In the genomic region with DNA sequence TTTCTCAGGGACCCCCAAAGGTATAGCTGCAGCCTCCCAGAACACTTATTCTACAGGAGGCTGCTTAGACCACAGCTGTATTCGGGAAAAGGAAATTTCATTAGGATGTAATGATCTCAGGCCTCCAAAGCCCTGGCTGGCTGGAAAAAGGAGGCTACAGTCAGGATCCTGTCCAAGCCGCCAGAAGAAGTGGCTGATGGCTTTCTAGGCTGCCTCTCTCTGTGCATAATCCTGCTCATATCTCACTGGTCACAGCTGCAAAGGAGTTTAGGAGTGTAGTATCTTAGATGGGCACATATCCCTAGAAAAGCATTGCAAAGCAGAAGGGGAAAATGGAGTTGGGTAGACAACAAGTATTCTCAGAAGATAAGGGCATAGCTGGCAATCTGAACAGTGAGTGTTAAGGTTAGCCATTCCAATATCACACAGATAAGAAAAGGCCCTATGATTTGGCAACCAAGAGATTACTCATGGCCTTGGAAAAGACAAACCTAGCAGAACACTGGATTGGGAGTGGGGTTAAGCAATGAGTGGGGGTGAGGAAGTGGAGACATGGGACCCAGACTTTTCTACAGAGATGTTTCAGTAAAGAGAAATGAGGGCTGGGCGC, we compare ENCODE assay signal across 13 cellular contexts. TPM values are rescaled to one million over a fixed set of nuclear protein-coding genes. Genes with fewer than 3 reads are reported as not detected.
DNase-seq lines count a peak whose midpoint lies in the region; ATAC-seq, FAIRE-seq and TF ChIP-seq lines count a peak whose summit lies in the region.
"Had no signal": no experiment of that assay in that cellular context is flagged by ENCODE, and none has a peak within 500 bp of the region (broad histone marks: within the 10 kb centered on the region; RNA-seq: fewer than 3 reads in every experiment).

No MANE protein-coding gene starts in this region.

- 22% methylated on average over 3 of the region's 3 CpGs for WGBS in K562 (ENCODE audit: insufficient coverage, low coverage, missing lambda C conversion rate)
- WGBS in HepG2 (ENCODE audit: low lambda C conversion rate) = 46% methylated on average over 3 of the region's 3 CpGs

- in situ Hi-C loops in ACHN (cut with HindIII; ENCODE audit: low pct_ligation_motif_present, low pct_unique_long_range_greater_than_20kb, low sequenced_read_pairs) (no loop called here), K562 (cut with MboI) (no loop called here), HepG2 (cut with HindIII; ENCODE audit: extremely low pct_ligation_motif_present, low pct_unique_long_range_greater_than_20kb) (no loop called here)

- TF ChIP-seq CTCF in K562 (IDR thresholded peaks at IDR 0.05 in 2 of 3, conservative IDR thresholded peaks at IDR 0.05 in 1 of 3; ENCODE audit: insufficient read depth in 2 of 3, low read depth in 1 of 3, low read length in 3 of 3) (no peak), HepG2 (CRISPR knock-in tag; IDR thresholded peaks at IDR 0.05) (no peak), BE2C (IDR thresholded peaks at IDR 0.05; ENCODE audit: low read depth, low read length) (no peak)

- H3K4me1 ChIP-seq in K562 (replicated peaks in 1 of 2; ENCODE audit: control insufficient read depth in 2 of 2, insufficient read depth in 2 of 2, low read length in 2 of 2) (peaks cover 0 to 22% of the 10 kb centered on the region in 2 experiments; a peak in 4 of 5 replicates), HepG2 (ENCODE audit: insufficient read depth, low read length) (peaks cover 30% of the 10 kb centered on the region), BE2C (peaks cover 3% of the 10 kb centered on the region; the same call in 1 of the 2 replicates)
- H3K4me1 ChIP-seq: gastrocnemius medialis had no signal

- H3K9ac ChIP-seq in K562 (ENCODE audit: insufficient read depth in 1 of 2, low read depth in 2 of 2, low read length in 2 of 2) (no peak overlapping the region), HepG2 (ENCODE audit: insufficient read depth, low read depth, low read length) (no peak overlapping the region)

- peak; percentile 15 for DNase-seq in ACHN
- peak; percentile 26 for DNase-seq in MG63
- DNase-seq in K562 (ENCODE audit: extremely low read depth in 1 of 4, low spot score in 3 of 4) = peak in 1 of 4 experiments; percentile 54
- DNase-seq in HepG2 (ENCODE audit: low spot score) = peak; percentile 59
- no peak for DNase-seq in NCI-H748 (lab: John Stamatoyannopoulos, UW; ENCODE audit: unreplicated experiment)
- no peak for DNase-seq in BE2C
- DNase-seq: DMS79 treated with DMSO at 0.1 percent for 48 hours, gastrocnemius medialis, midbrain, ovary had no signal

- TF ChIP-seq RAD21 in K562 (CRISPR knock-in tag; conservative IDR thresholded peaks at IDR 0.05 in 1 of 2, IDR thresholded peaks at IDR 0.05 in 1 of 2) (no peak), HepG2 (CRISPR knock-in tag; IDR thresholded peaks at IDR 0.05) (no peak)

- no peak overlapping the region for H2AFZ ChIP-seq in K562 (ENCODE audit: low read depth, low read length)
- H2AFZ ChIP-seq in HepG2 (ENCODE audit: low read length) = peak overlapping the region; percentile 66

- H3K9me1 ChIP-seq in K562 (ENCODE audit: control insufficient read depth, insufficient read depth, low read length) = no peaks in the 10 kb centered on the region

- CTCF ChIA-PET in K562 (lab: Yijun Ruan, JAX; ENCODE audit: low intra/inter-chr PET ratio) = no interaction called here
- CTCF ChIA-PET in HepG2 (lab: Yijun Ruan, JAX; ENCODE audit: low intra/inter-chr PET ratio, low total read pairs) = interaction anchor here (0.6 kb wide), 1 partner anchor 76 kb away, joined by 3 read pairs; no protein-coding TSS in a partner anchor

- POLR2A ChIA-PET in K562 (lab: Yijun Ruan, JAX) = interaction anchor here (0.9 to 1.7 kb wide), 3 partner anchors 11 to 20 kb away, joined by 3 to 4 read pairs (median 4); no protein-coding TSS in a partner anchor
- POLR2A ChIA-PET in HepG2 (lab: Yijun Ruan, JAX) = interaction anchor here (0.6 to 0.7 kb wide), 2 partner anchors 11 to 16 kb away, joined by 3 read pairs; no protein-coding TSS in a partner anchor

- FAIRE-seq in K562 (lab: Jason Lieb, UNC) (no peak), HepG2 (lab: Jason Lieb, UNC) (peak; percentile 51)

- no peaks in the 10 kb centered on the region; the same call in 1 of the 2 replicates for H3K9me3 ChIP-seq in MG63
- no peaks in the 10 kb centered on the region for H3K9me3 ChIP-seq in K562 (replicated peaks; ENCODE audit: control insufficient read depth, insufficient read depth, low read depth, low read length)
- no peaks in the 10 kb centered on the region for H3K9me3 ChIP-seq in HepG2 (ENCODE audit: low read length)
- H3K9me3 ChIP-seq in BE2C = peaks cover under 1% of the 10 kb centered on the region; the same call in 1 of the 2 replicates
- H3K9me3 ChIP-seq: gastrocnemius medialis, ovary had no signal

- no peak overlapping the region; the same call in 2 of the 3 replicates for H3K27ac ChIP-seq in K562 (ENCODE audit: extremely low read depth, low read depth, low read length)
- no peak overlapping the region for H3K27ac ChIP-seq in HepG2 (ENCODE audit: extremely low read length, insufficient read depth, low read length)
- H3K27ac ChIP-seq: gastrocnemius medialis, ovary had no signal

- H4K20me1 ChIP-seq in K562 (replicated peaks; ENCODE audit: control insufficient read depth, insufficient read depth, low read length) (peaks cover 2% of the 10 kb centered on the region; the same call in 1 of the 2 replicates), HepG2 (ENCODE audit: insufficient read depth, low read length) (no peaks in the 10 kb centered on the region)

- ATAC-seq in K562 = 0 out of 3 replicates have a peak, but pooled peaks have one; percentile 36
- ATAC-seq in HepG2 = peak; percentile 69
- no peak for ATAC-seq in HG03442 (IDR thresholded peaks at IDR 0.05; ENCODE audit: unreplicated experiment)
- ATAC-seq in HG03520 (IDR thresholded peaks at IDR 0.05; ENCODE audit: unreplicated experiment) = no peak
- ATAC-seq: gastrocnemius medialis had no signal

- H3K4me2 ChIP-seq in K562 (ENCODE audit: insufficient read depth, low read length) (no peak overlapping the region), HepG2 (ENCODE audit: low read depth, low read length) (peak overlapping the region; percentile 33)

- no peaks in the 10 kb centered on the region for H3K27me3 ChIP-seq in MG63
- no peaks in the 10 kb centered on the region for H3K27me3 ChIP-seq in K562 (ENCODE audit: control insufficient read depth in 2 of 2, insufficient read depth in 2 of 2, low read length in 2 of 2)
- H3K27me3 ChIP-seq in HepG2 (ENCODE audit: control insufficient read depth in 1 of 2, insufficient read depth in 2 of 2, low read length in 2 of 2) = no peaks in the 10 kb centered on the region
- H3K27me3 ChIP-seq in BE2C = no peaks in the 10 kb centered on the region
- H3K27me3 ChIP-seq: gastrocnemius medialis, ovary had no signal

- H3K4me3 ChIP-seq in MG63 (no peak overlapping the region), K562 (no peak overlapping the region), HepG2 (replicated peaks in 1 of 3; ENCODE audit: insufficient read depth in 1 of 3, low read depth in 2 of 3, low read length in 3 of 3) (0 out of 6 replicates have a peak overlapping the region, but pooled peaks of 1 of the 3 experiments have one; percentile 39), BE2C (ENCODE audit: low read depth, low read length) (no peak overlapping the region)
- H3K4me3 ChIP-seq: gastrocnemius medialis, ovary had no signal

- TF ChIP-seq POLR2A in K562 (conservative IDR thresholded peaks at IDR 0.05) (no peak), HepG2 (IDR thresholded peaks at IDR 0.05; ENCODE audit: insufficient read depth in 1 of 2, low read depth in 2 of 2, low read length in 2 of 2) (no peak)

- TF ChIP-seq EP300 in K562 (IDR thresholded peaks at IDR 0.05; ENCODE audit: low read length) = peak; percentile 31; the same call in 1 of the 2 replicates
- TF ChIP-seq EP300 in HepG2 (IDR thresholded peaks at IDR 0.05; ENCODE audit: low read depth in 2 of 2, low read length in 2 of 2) = no peak
- no peak for TF ChIP-seq EP300 in HepG2 (CRISPR knock-in tag; IDR thresholded peaks at IDR 0.05; ENCODE audit: borderline replicate concordance)

- H3K79me2 ChIP-seq in K562 (ENCODE audit: control insufficient read depth, insufficient read depth, low read length) (no peaks in the 10 kb centered on the region), HepG2 (ENCODE audit: insufficient read depth, low read length) (no peaks in the 10 kb centered on the region)

- H3K36me3 ChIP-seq in MG63 (no peaks in the 10 kb centered on the region), K562 (ENCODE audit: control insufficient read depth, insufficient read depth, low read length) (no peaks in the 10 kb centered on the region), HepG2 (replicated peaks in 1 of 2; ENCODE audit: control insufficient read depth in 1 of 2, insufficient read depth in 2 of 2, low read length in 2 of 2) (no peaks in the 10 kb centered on the region), BE2C (no peaks in the 10 kb centered on the region)
- H3K36me3 ChIP-seq: gastrocnemius medialis, ovary had no signal

- BruUV-seq in K562 (replicated peaks; lab: Mats Ljungman, UMichigan) (no TSS peak), HepG2 (replicated peaks; lab: Mats Ljungman, UMichigan) (no TSS peak)

- intact Hi-C loops in K562 (cut with micrococcal nuclease) = no loop called here
- intact Hi-C loops in HepG2 (cut with micrococcal nuclease; ENCODE audit: unreplicated experiment) = no loop called here

RNA-seq across cellular contexts. Expression of a gene that starts 26.0 kb away (rescaled TPM):
- 16.6 and 17.3 TPM in 2 replicates for total RNA-seq in MG63 (2014; rRNA removed; shearing (Covaris generic); ENCODE audit: low replicate concordance)
- total RNA-seq in K562 (2011; cell fraction: chromatin; rRNA removed; ENCODE audit: low replicate concordance) = 104 and 117 TPM in 2 replicates
- total RNA-seq in K562 (2011; cell fraction: nucleolus; rRNA removed) = 43.2 and 50.5 TPM in 2 replicates
- total RNA-seq in K562 (2011; cell fraction: nucleoplasm; rRNA removed) = 62.3 and 84.4 TPM in 2 replicates
- 9.5 and 11.3 TPM in 2 replicates for total RNA-seq in K562 (2014; rRNA removed)
- 17.8 and 20.1 TPM in 2 replicates for total RNA-seq in K562 (2014; rRNA removed; fragmentation: Illumina TruSeq; extraction: Trizol)
- total RNA-seq in K562 (2015; rRNA removed; fragmentation: Illumina TruSeq; extraction: Trizol) = 17.8 and 20.9 TPM in 2 replicates
- total RNA-seq in K562 (2021) = 30.4 and 33.0 TPM in 2 replicates
- 24.1 and 25.9 TPM in 2 replicates for polyA plus RNA-seq in K562 (2011; rRNA removed)
- 12.7 and 19.8 TPM in 2 replicates for polyA plus RNA-seq in K562 (2011; cell fraction: cytosol; rRNA removed)
- polyA plus RNA-seq in K562 (2011; cell fraction: nucleus; rRNA removed) = 19.9 and 25.4 TPM in 2 replicates
- polyA plus RNA-seq in K562 (2012) = 15.4 and 18.6 TPM in 2 replicates
- polyA plus RNA-seq in K562 (2014; fragmentation: Illumina TruSeq; extraction: Trizol) = 18.1 and 19.5 TPM in 2 replicates
- polyA plus RNA-seq in K562 (2014; fragmentation: Nextera tagmentation; extraction: Ambion mirVana) = 1 to 10 TPM; 3.2 to 5.3 TPM
- 11.6 and 12.5 TPM in 2 replicates for polyA plus RNA-seq in K562 (2014; rRNA removed)
- polyA minus RNA-seq in K562 (2011; rRNA and poly(A)+ RNA removed) = 41.9 and 45.2 TPM in 2 replicates
- polyA minus RNA-seq in K562 (2011; cell fraction: cytosol; rRNA and poly(A)+ RNA removed) = 20.5 and 22.4 TPM in 2 replicates
- polyA minus RNA-seq in K562 (2011; cell fraction: nucleus; rRNA and poly(A)+ RNA removed) = 33.0 and 46.7 TPM in 2 replicates
- total RNA-seq in HepG2 (2016; rRNA removed; fragmentation: Illumina TruSeq; extraction: Trizol) = 18.5 and 24.4 TPM in 2 replicates
- total RNA-seq in HepG2 (2016; cell fraction: cytosol; rRNA removed; fragmentation: Illumina TruSeq; extraction: Trizol; ENCODE audit: low read depth) = 6.7 and 7.1 TPM in 2 replicates
- total RNA-seq in HepG2 (2016; cell fraction: insoluble cytoplasmic fraction; rRNA removed; fragmentation: Illumina TruSeq; extraction: Trizol) = 17.8 and 22.1 TPM in 2 replicates
- 8.8 and 9.9 TPM in 2 replicates for total RNA-seq in HepG2 (2016; cell fraction: membrane; rRNA removed; fragmentation: Illumina TruSeq; extraction: Trizol)
- total RNA-seq in HepG2 (2016; cell fraction: nucleus; rRNA removed; fragmentation: Illumina TruSeq; extraction: Trizol) = 36.9 and 39.8 TPM in 2 replicates
- 20.1 and 21.5 TPM in 2 replicates for polyA plus RNA-seq in HepG2 (2011; rRNA removed)
- polyA plus RNA-seq in HepG2 (2011; cell fraction: cytosol; rRNA removed) = 13.2 and 17.7 TPM in 2 replicates
- 19.1 and 22.8 TPM in 2 replicates for polyA plus RNA-seq in HepG2 (2011; cell fraction: nucleus; rRNA removed)
- 14.6 and 15.5 TPM in 2 replicates for polyA plus RNA-seq in HepG2 (2012)
- 1.4 and 1.8 TPM in 2 replicates for polyA plus RNA-seq in HepG2 (2016; cell fraction: cytosol; fragmentation: Illumina TruSeq; extraction: Trizol; ENCODE audit: low read depth)
- polyA plus RNA-seq in HepG2 (2016; cell fraction: insoluble cytoplasmic fraction; fragmentation: Illumina TruSeq; extraction: Trizol; ENCODE audit: low read depth) = 21.7 and 25.8 TPM in 2 replicates
- 3.4 and 3.7 TPM in 2 replicates for polyA plus RNA-seq in HepG2 (2016; cell fraction: membrane; fragmentation: Illumina TruSeq; extraction: Trizol; ENCODE audit: low read depth)
- 26.4 and 28.3 TPM in 2 replicates for polyA plus RNA-seq in HepG2 (2016; cell fraction: nucleus; fragmentation: Illumina TruSeq; extraction: Trizol; ENCODE audit: insufficient read depth, low read depth)
- 19.6 and 43.9 TPM in 2 replicates for polyA minus RNA-seq in HepG2 (2011; rRNA and poly(A)+ RNA removed; ENCODE audit: low replicate concordance)
- 24.9 and 27.4 TPM in 2 replicates for polyA minus RNA-seq in HepG2 (2011; cell fraction: cytosol; rRNA and poly(A)+ RNA removed)
- polyA minus RNA-seq in HepG2 (2011; cell fraction: nucleus; rRNA and poly(A)+ RNA removed) = 52.5 and 53.8 TPM in 2 replicates
- 38.2 TPM for polyA plus RNA-seq in BE2C (2012; ENCODE audit: insufficient read depth, insufficient read length, low read depth)

RNA-seq across cellular contexts. Expression of a gene that starts 47.2 kb away (rescaled TPM):
- total RNA-seq in MG63 (2014; rRNA removed; shearing (Covaris generic); ENCODE audit: low replicate concordance) = not detected in 2 replicates
- total RNA-seq in K562 (2011; cell fraction: chromatin; rRNA removed; ENCODE audit: low replicate concordance) = not detected in 2 replicates
- total RNA-seq in K562 (2011; cell fraction: nucleolus; rRNA removed) = not detected in 2 replicates
- total RNA-seq in K562 (2011; cell fraction: nucleoplasm; rRNA removed) = not detected in 2 replicates
- total RNA-seq in K562 (2014; rRNA removed) = not detected in 2 replicates
- not detected in 2 replicates for total RNA-seq in K562 (2014; rRNA removed; fragmentation: Illumina TruSeq; extraction: Trizol)
- not detected in 2 replicates for total RNA-seq in K562 (2015; rRNA removed; fragmentation: Illumina TruSeq; extraction: Trizol)
- total RNA-seq in K562 (2021) = 1.1 and 1.2 TPM in 2 replicates
- not detected in 2 replicates for polyA plus RNA-seq in K562 (2011; rRNA removed)
- polyA plus RNA-seq in K562 (2011; cell fraction: cytosol; rRNA removed) = not detected in 2 replicates
- not detected in 2 replicates for polyA plus RNA-seq in K562 (2011; cell fraction: nucleus; rRNA removed)
- polyA plus RNA-seq in K562 (2012) = not detected in 2 replicates
- not detected in 2 replicates for polyA plus RNA-seq in K562 (2014; fragmentation: Illumina TruSeq; extraction: Trizol)
- not detected for polyA plus RNA-seq in K562 (2014; fragmentation: Nextera tagmentation; extraction: Ambion mirVana)
- polyA plus RNA-seq in K562 (2014; rRNA removed) = not detected in 2 replicates
- not detected in 2 replicates for polyA minus RNA-seq in K562 (2011; rRNA and poly(A)+ RNA removed)
- polyA minus RNA-seq in K562 (2011; cell fraction: cytosol; rRNA and poly(A)+ RNA removed) = 5.0 TPM in 1 of 2 replicates, not detected in the other
- polyA minus RNA-seq in K562 (2011; cell fraction: nucleus; rRNA and poly(A)+ RNA removed) = not detected in 2 replicates
- 2,482 and 4,846 TPM in 2 replicates for total RNA-seq in HepG2 (2016; rRNA removed; fragmentation: Illumina TruSeq; extraction: Trizol)
- total RNA-seq in HepG2 (2016; cell fraction: cytosol; rRNA removed; fragmentation: Illumina TruSeq; extraction: Trizol; ENCODE audit: low read depth) = 1,150 and 1,183 TPM in 2 replicates
- 2,465 and 4,724 TPM in 2 replicates for total RNA-seq in HepG2 (2016; cell fraction: insoluble cytoplasmic fraction; rRNA removed; fragmentation: Illumina TruSeq; extraction: Trizol)
- total RNA-seq in HepG2 (2016; cell fraction: membrane; rRNA removed; fragmentation: Illumina TruSeq; extraction: Trizol) = 1,158 and 1,221 TPM in 2 replicates
- total RNA-seq in HepG2 (2016; cell fraction: nucleus; rRNA removed; fragmentation: Illumina TruSeq; extraction: Trizol) = 3,038 and 3,639 TPM in 2 replicates
- polyA plus RNA-seq in HepG2 (2011; rRNA removed) = 5,538 and 5,748 TPM in 2 replicates
- polyA plus RNA-seq in HepG2 (2011; cell fraction: cytosol; rRNA removed) = 2,927 and 4,844 TPM in 2 replicates
- 1,326 and 1,783 TPM in 2 replicates for polyA plus RNA-seq in HepG2 (2011; cell fraction: nucleus; rRNA removed)
- 3,089 and 3,460 TPM in 2 replicates for polyA plus RNA-seq in HepG2 (2012)
- polyA plus RNA-seq in HepG2 (2016; cell fraction: cytosol; fragmentation: Illumina TruSeq; extraction: Trizol; ENCODE audit: low read depth) = 1,295 and 1,314 TPM in 2 replicates
- 2,481 and 2,611 TPM in 2 replicates for polyA plus RNA-seq in HepG2 (2016; cell fraction: insoluble cytoplasmic fraction; fragmentation: Illumina TruSeq; extraction: Trizol; ENCODE audit: low read depth)
- 1,085 and 1,169 TPM in 2 replicates for polyA plus RNA-seq in HepG2 (2016; cell fraction: membrane; fragmentation: Illumina TruSeq; extraction: Trizol; ENCODE audit: low read depth)
- polyA plus RNA-seq in HepG2 (2016; cell fraction: nucleus; fragmentation: Illumina TruSeq; extraction: Trizol; ENCODE audit: insufficient read depth, low read depth) = 4,801 and 5,262 TPM in 2 replicates
- 0.80 and 1,354 TPM in 2 replicates for polyA minus RNA-seq in HepG2 (2011; rRNA and poly(A)+ RNA removed; ENCODE audit: low replicate concordance)
- 959 and 1,296 TPM in 2 replicates for polyA minus RNA-seq in HepG2 (2011; cell fraction: cytosol; rRNA and poly(A)+ RNA removed)
- 534 and 903 TPM in 2 replicates for polyA minus RNA-seq in HepG2 (2011; cell fraction: nucleus; rRNA and poly(A)+ RNA removed)
- not detected for polyA plus RNA-seq in BE2C (2012; ENCODE audit: insufficient read depth, insufficient read length, low read depth)
- total RNA-seq: temporal lobe had no signal

Comparison
In these comparisons a context has a peak if more than half of its experiments do, and no peak if none do; other contexts are left out.
1. DNase-seq: peak in ACHN (single experiment), MG63 (single experiment) and HepG2 (single experiment); none in NCI-H748 (single experiment) and BE2C (single experiment).
2. ATAC-seq: peak in K562 (single experiment) and HepG2 (single experiment); none in HG03442 (single experiment) and HG03520 (single experiment).
3. RNA of a gene that starts 47.2 kb away (total RNA-seq): 1,150 to 4,846 TPM in HepG2; not detected in MG63 and 1.1 to 1.2 TPM in K562; every median in the first group is over 100 times any median in the second.